Comparison of ENCODE assay signal across 28 cellular contexts in the genomic region with DNA sequence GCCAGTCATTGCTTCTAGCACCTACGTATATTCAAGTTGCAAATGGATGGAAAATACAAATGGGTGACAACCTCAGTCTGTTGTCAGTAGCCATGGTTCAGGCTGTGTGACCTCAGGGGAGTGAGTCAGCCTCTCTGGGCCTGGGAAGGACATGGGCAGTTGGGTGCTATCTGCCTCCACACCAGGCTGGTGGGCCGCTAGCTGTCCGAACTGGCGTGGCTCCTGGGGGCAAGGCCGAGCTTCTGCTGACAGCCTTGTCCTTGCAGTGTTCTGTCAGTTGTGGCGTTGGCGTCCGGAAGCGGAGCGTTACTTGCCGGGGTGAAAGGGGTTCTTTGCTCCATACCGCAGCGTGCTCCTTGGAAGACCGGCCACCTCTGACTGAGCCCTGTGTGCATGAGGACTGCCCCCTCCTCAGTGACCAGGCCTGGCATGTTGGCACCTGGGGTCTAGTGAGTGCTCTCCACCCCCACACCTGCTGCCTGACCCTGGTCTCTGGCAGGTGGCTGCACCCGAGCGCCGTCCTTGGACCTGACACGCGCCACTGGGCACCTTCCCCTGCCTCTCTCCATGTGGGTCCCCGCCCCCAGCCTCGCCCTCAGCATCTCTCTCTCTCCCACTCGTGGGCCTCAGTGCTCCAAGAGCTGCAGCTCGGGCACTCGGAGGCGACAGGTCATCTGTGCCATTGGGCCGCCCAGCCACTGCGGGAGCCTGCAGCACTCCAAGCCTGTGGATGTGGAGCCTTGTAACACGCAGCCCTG.
"Had no signal": no experiment of that assay in that cellular context is flagged by ENCODE, and none has a peak within 500 bp of the region (broad histone marks: within the 10 kb centered on the region; RNA-seq: fewer than 3 reads in every experiment).

No MANE protein-coding gene starts in this region.

- H3K36me3 ChIP-seq: adrenal gland, ascending aorta, brain microvascular endothelial cell, lower lobe of right lung, neural progenitor cell, prostate gland had no signal

- H3K9me3 ChIP-seq: adrenal gland, ascending aorta, esophagus muscularis mucosa, lower lobe of right lung, prostate gland, tibial artery had no signal

- H3K36me3 Mint-ChIP-seq: activated naive CD8-positive, alpha-beta T cell; naive B cell; neural progenitor cell had no signal

- ATAC-seq: activated CD8-positive, alpha-beta T cell treated with anti-CD3 and anti-CD28 coated beads, Interleukin-2, amount 10 ng/mL, durations not matched to agents 7 days and 5 days; left colon; lower lobe of right lung had no signal

- FAIRE-seq: frontal cortex, islet of Langerhans, TTC549 had no signal

- H3K4me1 ChIP-seq: adrenal gland, ascending aorta, esophagus muscularis mucosa, lower lobe of right lung, neural progenitor cell, prostate gland, tibial artery had no signal

- H2AFZ ChIP-seq: neural progenitor cell had no signal

- H3K4me2 ChIP-seq: neural progenitor cell had no signal

- H3K27me3 ChIP-seq: adrenal gland, ascending aorta, brain microvascular endothelial cell, esophagus muscularis mucosa, neural progenitor cell, tibial artery had no signal

- H3K9ac ChIP-seq: neural progenitor cell had no signal

- H3K27ac Mint-ChIP-seq: activated CD8-positive, alpha-beta T cell treated with anti-CD3 and anti-CD28 coated beads, Interleukin-2, amount 10 ng/mL, durations not matched to agents 7 days and 5 days; activated naive CD8-positive, alpha-beta T cell; activated T-cell treated with anti-CD3 and anti-CD28 coated beads, Interleukin-2, amount 50 U/mL, for 24 hours; activated T-helper 2 cell treated with anti-CD3 and anti-CD28 coated beads, Interferon-gamma antibody, Interleukin-2, Interleukin-4, amounts not matched to agents 10 μg/mL and 5 μg/mL and 100 μg/mL, durations not matched to agents 14 hours and 24 hours and 36 hours; stimulated activated naive CD8-positive, alpha-beta T cell treated with anti-CD3 and anti-CD28 coated beads, Interleukin-15, amount 100 ng/mL, for 72 hours had no signal

- H3K4me3 Mint-ChIP-seq: activated CD8-positive, alpha-beta T cell treated with anti-CD3 and anti-CD28 coated beads, Interleukin-2, amount 10 ng/mL, durations not matched to agents 7 days and 5 days; activated naive CD8-positive, alpha-beta T cell; activated T-cell treated with anti-CD3 and anti-CD28 coated beads, Interleukin-2, amount 50 U/mL, for 24 hours; naive B cell; stimulated activated naive CD8-positive, alpha-beta T cell treated with anti-CD3 and anti-CD28 coated beads, Interleukin-15, amount 100 ng/mL, for 72 hours had no signal

- H3K9me3 Mint-ChIP-seq: activated T-cell treated with anti-CD3 and anti-CD28 coated beads, Interleukin-2, amount 50 U/mL, for 24 hours; activated T-helper 2 cell treated with anti-CD3 and anti-CD28 coated beads, Interferon-gamma antibody, Interleukin-2, Interleukin-4, amounts not matched to agents 10 μg/mL and 5 μg/mL and 100 μg/mL, durations not matched to agents 14 hours and 24 hours and 36 hours; naive B cell; neural progenitor cell; stimulated activated naive CD8-positive, alpha-beta T cell treated with anti-CD3 and anti-CD28 coated beads, Interleukin-15, amount 100 ng/mL, for 72 hours had no signal

- H3K27me3 Mint-ChIP-seq: activated naive CD8-positive, alpha-beta T cell; activated T-cell treated with anti-CD3 and anti-CD28 coated beads, Interleukin-2, amount 50 U/mL, for 24 hours; naive B cell; stimulated activated naive CD8-positive, alpha-beta T cell treated with anti-CD3 and anti-CD28 coated beads, Interleukin-15, amount 100 ng/mL, for 72 hours had no signal

- H3K27ac ChIP-seq: adrenal gland, ascending aorta, brain microvascular endothelial cell, esophagus muscularis mucosa, lower lobe of right lung, neural progenitor cell, prostate gland, tibial artery had no signal

- H3K4me3 ChIP-seq: adrenal gland, ascending aorta, esophagus muscularis mucosa, lower lobe of right lung, neural progenitor cell, prostate gland, tibial artery had no signal

- DNase-seq: activated CD4-positive, alpha-beta T cell treated with anti-CD3 and anti-CD28 coated beads for 1 hour; activated CD4-positive, alpha-beta T cell treated with anti-CD3 and anti-CD28 coated beads, Interleukin-2, amount 50 U/mL, for 1 hour; activated CD8-positive, alpha-beta T cell treated with anti-CD3 and anti-CD28 coated beads, Interleukin-2, amount 10 ng/mL, durations not matched to agents 7 days and 5 days; activated naive CD4-positive, alpha-beta T cell; activated T-cell treated with anti-CD3 and anti-CD28 coated beads, Interleukin-2, amount 50 U/mL, for 24 hours; adrenal gland; brain microvascular endothelial cell; caudate nucleus; dermis blood vessel endothelial cell; effector memory CD4-positive, alpha-beta T cell; glutamatergic neuron; hypothalamus; left colon; lower lobe of right lung; mesendoderm; naive B cell; stimulated activated naive CD8-positive, alpha-beta T cell treated with anti-CD3 and anti-CD28 coated beads, Interleukin-15, amount 100 ng/mL, for 72 hours; T-helper 1 cell had no signal
